8 cellular contexts compared by ENCODE assay signal in the genomic region with DNA sequence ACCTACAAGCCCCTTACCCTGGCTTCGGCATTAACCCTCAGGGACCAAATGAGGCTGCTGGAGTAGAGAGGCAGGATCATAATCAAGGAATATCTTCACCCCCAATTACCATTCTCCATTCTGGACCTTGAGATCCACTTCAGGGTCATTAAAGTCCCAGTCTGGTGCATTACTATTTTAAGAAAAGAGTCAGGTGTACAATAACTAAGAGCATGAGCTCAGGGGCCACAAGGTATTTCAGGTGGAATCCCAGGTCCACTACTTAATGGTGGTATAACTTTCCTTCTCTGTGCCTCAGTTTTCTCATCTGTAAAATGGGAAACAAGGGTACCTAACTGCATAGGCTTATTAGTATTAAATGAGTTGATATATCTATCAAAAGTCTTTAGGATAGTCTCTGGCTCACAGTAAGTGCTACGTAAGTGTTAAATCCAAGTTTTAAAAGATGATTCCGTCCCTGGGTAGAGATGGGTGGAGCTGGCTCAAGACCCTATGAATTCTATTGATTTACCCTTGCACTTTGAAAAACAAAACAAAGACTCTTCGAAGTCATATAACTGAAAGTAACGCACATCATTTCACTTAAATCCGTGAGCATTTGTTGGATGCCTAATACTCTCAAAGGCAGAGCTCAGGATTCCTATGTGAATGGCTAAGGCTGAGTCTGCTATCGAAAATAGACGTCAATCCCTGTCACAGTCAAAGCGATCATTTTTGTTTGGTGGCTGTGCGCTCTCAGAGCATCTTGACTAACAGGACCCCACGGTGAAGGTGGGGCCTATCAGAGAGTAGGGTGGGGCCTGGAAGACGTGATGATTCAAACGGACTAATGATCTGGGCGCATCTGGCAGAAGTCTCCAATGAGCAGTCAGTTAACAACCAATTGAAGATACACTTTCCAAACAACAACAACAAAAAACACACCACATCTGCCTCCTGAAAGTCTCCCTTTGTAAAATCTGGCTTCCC. TPM values are rescaled to one million over a fixed set of nuclear protein-coding genes. Genes with fewer than 3 reads are reported as not detected.
A peak's percentile ranks its signal among the peaks of the same experiment; 100 is the strongest.
DNase-seq lines count a peak whose midpoint lies in the region; ATAC-seq and TF ChIP-seq lines count a peak whose summit lies in the region.

No MANE protein-coding gene starts in this region.

- whole genome bisulfite sequencing in prostate gland = 80% methylated on average over 14 of the region's 14 CpGs

- peak; percentile 69 for DNase-seq in NCI-H2227 (lab: John Stamatoyannopoulos, UW; ENCODE audit: unreplicated experiment)
- DNase-seq in NCI-H2227 treated with DMSO at 0.1 percent for 48 hours (lab: John Stamatoyannopoulos, UW) = no peak
- peak; percentile 31 for DNase-seq in SK-MEL-5 (ENCODE audit: low read depth, low spot score)
- DNase-seq in erythroblast (lab: John Stamatoyannopoulos, UW) = peak; percentile 75
- no peak for DNase-seq in prostate gland (ENCODE audit: low spot score)
- DNase-seq in islet precursor cell = no peak
- no peak for DNase-seq in stimulated activated CD4-positive, alpha-beta T cell treated with anti-CD3 and anti-CD28 coated beads, Interleukin-4, amount 100 ng/mL, for 1 hour

- H3K36me3 ChIP-seq in prostate gland = no peaks in the 10 kb centered on the region

- no peaks in the 10 kb centered on the region for H3K27me3 ChIP-seq in prostate gland (replicated peaks; ENCODE audit: insufficient read depth)

- peak overlapping the region; percentile 82 to 99 for H3K4me3 ChIP-seq in prostate gland

- no peaks in the 10 kb centered on the region for H3K4me1 ChIP-seq in prostate gland (replicated peaks)

- ATAC-seq in GM21717 (IDR thresholded peaks at IDR 0.05; ENCODE audit: unreplicated experiment) = no peak

- TF ChIP-seq POLR2A in erythroblast (IDR thresholded peaks at IDR 0.05; ENCODE audit: low read length) = no peak
- no peak for TF ChIP-seq POLR2A in prostate gland (IDR thresholded peaks at IDR 0.05)

- no peaks in the 10 kb centered on the region for H3K9me3 ChIP-seq in prostate gland

- intact Hi-C loops in prostate gland (cut with DNase I) = no loop called here

- in situ Hi-C loops in SK-MEL-5 (cut with HindIII; ENCODE audit: low pct_unique_long_range_greater_than_20kb, low sequenced_read_pairs) = no loop called here

- H3K27ac ChIP-seq in prostate gland = peak overlapping the region; percentile 98 to 100

- no peak for TF ChIP-seq CTCF in prostate gland (IDR thresholded peaks at IDR 0.05)

RNA-seq across cellular contexts. Expression of a gene that starts 1.0 kb away (rescaled TPM):
- total RNA-seq in SK-MEL-5 (2014; rRNA removed; shearing (Covaris generic)) = 63.2 and 69.2 TPM in 2 replicates
- polyA plus RNA-seq in SK-MEL-5 (2015; cell fraction: cytosol; rRNA removed) = 40.0 and 47.2 TPM in 2 replicates
- polyA plus RNA-seq in SK-MEL-5 (2015; cell fraction: nucleus; rRNA removed) = 19.9 and 20.4 TPM in 2 replicates
- total RNA-seq in prostate gland = 100 to 1,000 TPM; 102 to 111 TPM

RNA-seq across cellular contexts. Expression of a gene that starts 24.3 kb away (rescaled TPM):
- 29.8 and 30.8 TPM in 2 replicates for total RNA-seq in SK-MEL-5 (2014; rRNA removed; shearing (Covaris generic))
- 45.3 and 45.4 TPM in 2 replicates for polyA plus RNA-seq in SK-MEL-5 (2015; cell fraction: cytosol; rRNA removed)
- polyA plus RNA-seq in SK-MEL-5 (2015; cell fraction: nucleus; rRNA removed) = 34.5 and 43.2 TPM in 2 replicates
- 10 to 100 TPM; 18.6 to 36.7 TPM for total RNA-seq in prostate gland

Comparison
In these comparisons a context has a peak if more than half of its experiments do, and no peak if none do; other contexts are left out.
1. DNase-seq: peak in NCI-H2227 (single experiment), SK-MEL-5 (single experiment) and erythroblast (2 of 2); none in NCI-H2227 treated with DMSO at 0.1 percent for 48 hours (single experiment), prostate gland (single experiment), islet precursor cell (single experiment) and stimulated activated CD4-positive, alpha-beta T cell treated with anti-CD3 and anti-CD28 coated beads, Interleukin-4, amount 100 ng/mL, for 1 hour (single experiment).